27 cellular contexts compared by ENCODE assay signal in genomic region chr11:111659201-111659600, GRCh38.
"Had no signal": no experiment of that assay in that cellular context is flagged by ENCODE, and none has a peak within 500 bp of the region (broad histone marks: within the 10 kb centered on the region; RNA-seq: fewer than 3 reads in every experiment).

No MANE protein-coding gene starts in this region.

- H3K9me3 Mint-ChIP-seq: activated CD8-positive, alpha-beta T cell treated with anti-CD3 and anti-CD28 coated beads for 36 hours; activated naive CD4-positive, alpha-beta T cell treated with anti-CD3 and anti-CD28 coated beads, Interleukin-2, amount 10 ng/mL, durations not matched to agents 7 days and 5 days; effector memory CD8-positive, alpha-beta T cell; stimulated activated effector memory CD8-positive, alpha-beta T cell treated with anti-CD3 and anti-CD28 coated beads, Interleukin-12 subunit alpha, Interleukin-12 subunit beta, amount 100 ng/mL, for 72 hours; stimulated activated naive CD8-positive, alpha-beta T cell treated with anti-CD3 and anti-CD28 coated beads, Interleukin-15, amount 100 ng/mL, for 72 hours had no signal

- H3K36me3 ChIP-seq: cardiac muscle cell, left ventricle myocardium inferior, neutrophil, pancreas, transverse colon had no signal

- H3K27ac ChIP-seq: cardiac muscle cell, esophagus muscularis mucosa, heart right ventricle, left ventricle myocardium inferior, neutrophil, pancreas, psoas muscle, skin epidermis, transverse colon, VCaP had no signal

- DNase-seq: activated CD4-positive, alpha-beta T cell treated with anti-CD3 and anti-CD28 coated beads, Interleukin-2, amount 10 ng/mL, durations not matched to agents 7 days and 5 days; activated CD4-positive, CD25-positive, alpha-beta regulatory T cell treated with anti-CD3 and anti-CD28 coated beads, Interleukin-2, amount 50 U/mL, for 72 hours; activated CD8-positive, alpha-beta memory T cell treated with anti-CD3 and anti-CD28 coated beads, Interleukin-2, amount 10 ng/mL, durations not matched to agents 7 days and 5 days; activated CD8-positive, alpha-beta T cell treated with anti-CD3 and anti-CD28 coated beads for 36 hours; activated effector memory CD4-positive, alpha-beta T cell treated with anti-CD3 and anti-CD28 coated beads, Interleukin-2, amount 50 U/mL, for 16 hours; activated naive CD4-positive, alpha-beta T cell treated with anti-CD3 and anti-CD28 coated beads, Interleukin-2, amount 10 ng/mL, durations not matched to agents 7 days and 5 days; activated T-cell treated with anti-CD3 and anti-CD28 coated beads for 4 hours; amygdala; effector memory CD8-positive, alpha-beta T cell; heart right ventricle; kidney glomerular epithelial cell; left ventricle myocardium inferior; naive thymus-derived CD4-positive, alpha-beta T cell; pancreas; psoas muscle; right cardiac atrium; stimulated activated CD4-positive, alpha-beta T cell treated with anti-CD3 and anti-CD28 coated beads, Interleukin-1b, Interleukin-23, amount 100 ng/mL, for 48 hours; stimulated activated naive CD8-positive, alpha-beta T cell treated with anti-CD3 and anti-CD28 coated beads, Interleukin-15, amount 100 ng/mL, for 72 hours; SW 1271; T-helper 17 cell; transverse colon had no signal

- H3K27me3 ChIP-seq: cardiac muscle cell, esophagus muscularis mucosa, heart right ventricle, neutrophil, pancreas, transverse colon had no signal

- H3K27me3 Mint-ChIP-seq: activated CD4-positive, alpha-beta T cell treated with anti-CD3 and anti-CD28 coated beads, Interleukin-2, amount 10 ng/mL, durations not matched to agents 7 days and 5 days; activated CD8-positive, alpha-beta memory T cell treated with anti-CD3 and anti-CD28 coated beads, Interleukin-2, amount 10 ng/mL, durations not matched to agents 7 days and 5 days; activated CD8-positive, alpha-beta T cell treated with anti-CD3 and anti-CD28 coated beads for 36 hours; activated naive CD4-positive, alpha-beta T cell treated with anti-CD3 and anti-CD28 coated beads, Interleukin-2, amount 10 ng/mL, durations not matched to agents 7 days and 5 days; effector memory CD8-positive, alpha-beta T cell; naive thymus-derived CD4-positive, alpha-beta T cell; stimulated activated naive CD8-positive, alpha-beta T cell treated with anti-CD3 and anti-CD28 coated beads, Interleukin-15, amount 100 ng/mL, for 72 hours; T-helper 17 cell had no signal

- H3K4me3 Mint-ChIP-seq: activated CD4-positive, alpha-beta T cell treated with anti-CD3 and anti-CD28 coated beads, Interleukin-2, amount 10 ng/mL, durations not matched to agents 7 days and 5 days; activated CD8-positive, alpha-beta memory T cell treated with anti-CD3 and anti-CD28 coated beads, Interleukin-2, amount 10 ng/mL, durations not matched to agents 7 days and 5 days; activated CD8-positive, alpha-beta T cell treated with anti-CD3 and anti-CD28 coated beads for 36 hours; activated naive CD4-positive, alpha-beta T cell treated with anti-CD3 and anti-CD28 coated beads, Interleukin-2, amount 10 ng/mL, durations not matched to agents 7 days and 5 days; effector memory CD8-positive, alpha-beta T cell; naive thymus-derived CD4-positive, alpha-beta T cell; stimulated activated effector memory CD8-positive, alpha-beta T cell treated with anti-CD3 and anti-CD28 coated beads, Interleukin-12 subunit alpha, Interleukin-12 subunit beta, amount 100 ng/mL, for 72 hours; stimulated activated naive CD8-positive, alpha-beta T cell treated with anti-CD3 and anti-CD28 coated beads, Interleukin-15, amount 100 ng/mL, for 72 hours; T-helper 17 cell had no signal

- H3K4me1 Mint-ChIP-seq: activated CD4-positive, alpha-beta T cell treated with anti-CD3 and anti-CD28 coated beads, Interleukin-2, amount 10 ng/mL, durations not matched to agents 7 days and 5 days; activated CD8-positive, alpha-beta memory T cell treated with anti-CD3 and anti-CD28 coated beads, Interleukin-2, amount 10 ng/mL, durations not matched to agents 7 days and 5 days; activated naive CD4-positive, alpha-beta T cell treated with anti-CD3 and anti-CD28 coated beads, Interleukin-2, amount 10 ng/mL, durations not matched to agents 7 days and 5 days had no signal

- ATAC-seq: activated CD8-positive, alpha-beta memory T cell treated with anti-CD3 and anti-CD28 coated beads, Interleukin-2, amount 10 ng/mL, durations not matched to agents 7 days and 5 days; activated CD8-positive, alpha-beta T cell treated with anti-CD3 and anti-CD28 coated beads for 36 hours; effector memory CD8-positive, alpha-beta T cell; naive thymus-derived CD4-positive, alpha-beta T cell; pancreas; right cardiac atrium; stimulated activated effector memory CD8-positive, alpha-beta T cell treated with anti-CD3 and anti-CD28 coated beads, Interleukin-12 subunit alpha, Interleukin-12 subunit beta, amount 100 ng/mL, for 72 hours; stimulated activated naive CD8-positive, alpha-beta T cell treated with anti-CD3 and anti-CD28 coated beads, Interleukin-15, amount 100 ng/mL, for 72 hours; T-helper 17 cell had no signal

- H3K4me3 ChIP-seq: cardiac muscle cell, esophagus muscularis mucosa, heart right ventricle, left ventricle myocardium inferior, pancreas, psoas muscle, skin epidermis, transverse colon had no signal

- H3K27ac Mint-ChIP-seq: activated CD4-positive, alpha-beta T cell treated with anti-CD3 and anti-CD28 coated beads, Interleukin-2, amount 10 ng/mL, durations not matched to agents 7 days and 5 days; activated CD8-positive, alpha-beta memory T cell treated with anti-CD3 and anti-CD28 coated beads, Interleukin-2, amount 10 ng/mL, durations not matched to agents 7 days and 5 days; activated CD8-positive, alpha-beta T cell treated with anti-CD3 and anti-CD28 coated beads for 36 hours; activated naive CD4-positive, alpha-beta T cell treated with anti-CD3 and anti-CD28 coated beads, Interleukin-2, amount 10 ng/mL, durations not matched to agents 7 days and 5 days; naive thymus-derived CD4-positive, alpha-beta T cell; stimulated activated effector memory CD8-positive, alpha-beta T cell treated with anti-CD3 and anti-CD28 coated beads, Interleukin-12 subunit alpha, Interleukin-12 subunit beta, amount 100 ng/mL, for 72 hours; stimulated activated naive CD8-positive, alpha-beta T cell treated with anti-CD3 and anti-CD28 coated beads, Interleukin-15, amount 100 ng/mL, for 72 hours; T-helper 17 cell had no signal

- H3K36me3 Mint-ChIP-seq: activated CD8-positive, alpha-beta memory T cell treated with anti-CD3 and anti-CD28 coated beads, Interleukin-2, amount 10 ng/mL, durations not matched to agents 7 days and 5 days had no signal

- H3K9me3 ChIP-seq: esophagus muscularis mucosa, heart right ventricle, left ventricle myocardium inferior, neutrophil, pancreas, psoas muscle, transverse colon had no signal
